In genomic region chr12:93742086-93742934, GRCh38 we compare ENCODE assay signal across 8 cellular contexts.
DNase-seq lines count a peak whose midpoint lies in the region; ATAC-seq and TF ChIP-seq lines count a peak whose summit lies in the region.

No MANE protein-coding gene starts in this region.

- H3K4me3 ChIP-seq in left lung, result peak overlapping the region; percentile 38 to 44

- H3K27ac ChIP-seq in left lung, result peak overlapping the region; percentile 90 to 94

- H3K9me3 ChIP-seq in left lung, result no peaks in the 10 kb centered on the region

- TF ChIP-seq CTCF in left lung (IDR thresholded peaks at IDR 0.05), result peak in 1 of 2 donors; percentile 10

- H3K36me3 ChIP-seq in left lung, result no peaks in the 10 kb centered on the region

- peak; percentile 89 for ATAC-seq in GM18505 (IDR thresholded peaks at IDR 0.05; ENCODE audit: unreplicated experiment)
- ATAC-seq in HG03045 (IDR thresholded peaks at IDR 0.05; ENCODE audit: unreplicated experiment), result peak; percentile 88
- ATAC-seq in left lung, result peak; percentile 95

- peaks cover 10 to 42% of the 10 kb centered on the region in 2 donors for H3K4me1 ChIP-seq in left lung

- peak; percentile 71 for DNase-seq in 8988T
- DNase-seq in NCI-H2227 treated with DMSO at 0.1 percent for 48 hours (lab: John Stamatoyannopoulos, UW), result peak; percentile 83
- peak; percentile 11 to 25 for DNase-seq in activated CD4-positive, alpha-beta T cell treated with anti-CD3 and anti-CD28 coated beads, Interleukin-2, amount 50 U/mL, for 24 hours (ENCODE audit: low read depth in 1 of 2, low spot score in 1 of 2)
- DNase-seq in dermis microvascular lymphatic vessel endothelial cell (ENCODE audit: low read depth in 2 of 2), result peak; percentile 41 to 80
- DNase-seq in left lung, result peak; percentile 75 to 94
- DNase-seq in stimulated activated CD4-positive, alpha-beta T cell treated with anti-CD3 and anti-CD28 coated beads, Interleukin-2, amount 100 ng/mL, for 4 hours (ENCODE audit: low read depth), result peak; percentile 29

- H3K27me3 ChIP-seq in left lung, result no peaks in the 10 kb centered on the region

- no peak for TF ChIP-seq POLR2A in GM18505 (IDR thresholded peaks at IDR 0.05; ENCODE audit: borderline replicate concordance, extremely low read depth, insufficient read depth, insufficient read length)

- intact Hi-C loops in left lung (cut with DNase I), result loop anchor here in 1 of 2 donors (5.0 kb wide), 1 partner anchor 170 kb away; the partner anchor contains the start of gene SOCS2

Comparison
In these comparisons a context has a peak if more than half of its experiments do, and no peak if none do; other contexts are left out.
1. Peak in every context shown above with its lines: DNase-seq, ATAC-seq, H3K4me3 ChIP-seq and H3K27ac ChIP-seq.
2. DNase-seq: peak in every context shown above with its lines; median percentile 84 in left lung; 83 in NCI-H2227 treated with DMSO at 0.1 percent for 48 hours; 71 in 8988T; 60 in dermis microvascular lymphatic vessel endothelial cell; 29 in stimulated activated CD4-positive, alpha-beta T cell treated with anti-CD3 and anti-CD28 coated beads, Interleukin-2, amount 100 ng/mL, for 4 hours; 18 in activated CD4-positive, alpha-beta T cell treated with anti-CD3 and anti-CD28 coated beads, Interleukin-2, amount 50 U/mL, for 24 hours.